In genomic region chr3:188230962-188231361, GRCh38 we compare ENCODE assay signal across 11 cellular contexts.
DNase-seq lines count a peak whose midpoint lies in the region; ATAC-seq and TF ChIP-seq lines count a peak whose summit lies in the region.
"Had no signal": no experiment of that assay in that cellular context is flagged by ENCODE, and none has a peak within 500 bp of the region (broad histone marks: within the 10 kb centered on the region; RNA-seq: fewer than 3 reads in every experiment).

No MANE protein-coding gene starts in this region.

- in situ Hi-C loops in gastrocnemius medialis (cut with MboI; ENCODE audit: low sequenced_read_pairs in 4 of 4) = loop anchor here in 1 of 4 donors (25.0 kb wide), 1 partner anchor 494 kb away; the partner anchor contains the start of gene BCL6

- H3K27ac ChIP-seq in foreskin keratinocyte (no peak overlapping the region), gastrocnemius medialis (peak overlapping the region; percentile 87 to 89 (median 88)), substantia nigra (ENCODE audit: low read depth, low read length, poor library complexity, severe bottlenecking) (no peak overlapping the region)

- intact Hi-C loops in gastrocnemius medialis (cut with DNase I; ENCODE audit: low total_unique reads) = loop anchor here (1.0 kb wide), 1 partner anchor 9 kb away; no protein-coding TSS in a partner anchor

- peak; percentile 85 to 91 for TF ChIP-seq POLR2A in gastrocnemius medialis (IDR thresholded peaks at IDR 0.05)

- ATAC-seq in foreskin keratinocyte = peak; percentile 81
- ATAC-seq in gastrocnemius medialis = peak; percentile 96
- no peak for ATAC-seq in HG02884 (IDR thresholded peaks at IDR 0.05; ENCODE audit: unreplicated experiment)
- ATAC-seq in HG02870 (IDR thresholded peaks at IDR 0.05; ENCODE audit: unreplicated experiment) = no peak
- ATAC-seq: K562 had no signal

- peaks cover 4% of the 10 kb centered on the region for H3K4me1 ChIP-seq in foreskin keratinocyte
- H3K4me1 ChIP-seq in gastrocnemius medialis = peaks cover 20 to 56% of the 10 kb centered on the region in 2 donors

- DNase-seq in EL (peak; percentile 77), RKO (ENCODE audit: low spot score) (peak; percentile 84), foreskin keratinocyte (peak in 1 of 2 donors; percentile 26), gastrocnemius medialis (peak; percentile 74 to 88), substantia nigra (lab: John Stamatoyannopoulos, UW) (no peak), DMS79 treated with DMSO at 0.1 percent for 48 hours (lab: John Stamatoyannopoulos, UW) (no peak)
- DNase-seq: anterior cingulate cortex, GOT3 had no signal

- TF ChIP-seq CTCF in foreskin keratinocyte (conservative IDR thresholded peaks at IDR 0.05) (no peak), gastrocnemius medialis (IDR thresholded peaks at IDR 0.05 in 4 of 5, conservative IDR thresholded peaks at IDR 0.05 in 1 of 5) (no peak)

- H3K36me3 ChIP-seq in gastrocnemius medialis = no peaks in the 10 kb centered on the region

- peak overlapping the region in 2 of 4 donors; percentile 8 to 31 for H3K4me3 ChIP-seq in gastrocnemius medialis
- H3K4me3 ChIP-seq: K562 had no signal

- no peaks in the 10 kb centered on the region for H3K9me3 ChIP-seq in gastrocnemius medialis

- H3K27me3 ChIP-seq in foreskin keratinocyte (no peaks in the 10 kb centered on the region), gastrocnemius medialis (no peaks in the 10 kb centered on the region)

Comparison
In these comparisons a context has a peak if more than half of its experiments do, and no peak if none do; other contexts are left out.
1. DNase-seq: peak in EL (single experiment), RKO (single experiment) and gastrocnemius medialis (2 of 2); none in substantia nigra (0 of 49) and DMS79 treated with DMSO at 0.1 percent for 48 hours (single experiment).
2. ATAC-seq: peak in foreskin keratinocyte (single experiment) and gastrocnemius medialis (2 of 2); none in HG02884 (single experiment) and HG02870 (single experiment).
3. H3K27ac ChIP-seq: peak in gastrocnemius medialis (4 of 4); none in foreskin keratinocyte (single experiment) and substantia nigra (single experiment).